In genomic region chr13:38900188-38900587, GRCh38 we compare ENCODE assay signal across 1 cellular context.
TF ChIP-seq lines count a peak whose summit lies in the region.

No MANE protein-coding gene starts in this region.

TF ChIP-seq in WTC11, 78 proteins besides CTCF, POLR2A, EP300 and RAD21 (continued from another document):
- TF ChIP-seq PRDM15 (CRISPR knock-in tag; IDR thresholded peaks at IDR 0.05) (no peak), ZNF396 (CRISPR knock-in tag; IDR thresholded peaks at IDR 0.05; ENCODE audit: borderline replicate concordance) (no peak), IRF2 (CRISPR knock-in tag; IDR thresholded peaks at IDR 0.05; ENCODE audit: borderline replicate concordance, low read depth) (no peak), ARID4B (CRISPR knock-in tag; IDR thresholded peaks at IDR 0.05; ENCODE audit: borderline replicate concordance) (no peak)
